14 cellular contexts compared by ENCODE assay signal in the genomic region with DNA sequence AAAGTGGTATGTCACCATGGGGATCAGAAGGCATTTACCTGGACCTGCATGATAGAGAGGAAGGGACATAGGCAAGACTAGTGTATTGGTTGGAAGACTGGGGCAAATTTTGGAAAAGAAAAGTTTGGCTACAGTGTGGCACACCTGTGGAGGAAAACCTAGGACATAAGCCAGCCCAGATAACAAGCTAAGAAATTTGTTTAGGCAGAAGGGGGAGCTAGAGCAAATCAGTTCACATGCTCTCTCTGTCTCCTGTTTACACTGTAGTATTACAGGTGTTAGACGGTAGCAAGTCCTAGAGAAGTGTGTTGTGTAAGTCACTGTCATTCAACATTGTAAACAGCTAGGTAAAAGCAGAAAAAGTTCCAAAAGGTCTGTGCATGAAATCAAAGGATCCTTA. TPM values are rescaled to one million over a fixed set of nuclear protein-coding genes. Genes with fewer than 3 reads are reported as not detected.
DNase-seq lines count a peak whose midpoint lies in the region; ATAC-seq, FAIRE-seq and TF ChIP-seq lines count a peak whose summit lies in the region.
"Had no signal": no experiment of that assay in that cellular context is flagged by ENCODE, and none has a peak within 500 bp of the region (broad histone marks: within the 10 kb centered on the region; RNA-seq: fewer than 3 reads in every experiment).

No MANE protein-coding gene starts in this region.

- no peaks in the 10 kb centered on the region; the same call in 1 of the 2 replicates for H3K9me2 ChIP-seq in GM23338 (ENCODE audit: insufficient read depth)

- H3K4me3 ChIP-seq in A673 (ENCODE audit: low read depth, low read length, poor library complexity, severe bottlenecking) (no peak overlapping the region), GM23338 (no peak overlapping the region), keratinocyte (ENCODE audit: control insufficient read depth in 2 of 3, extremely low read depth in 1 of 3, insufficient read depth in 2 of 3, low read depth in 1 of 3, low read length in 3 of 3) (no peak overlapping the region), vagina (no peak overlapping the region)

- TF ChIP-seq CTCF in A673 (conservative IDR thresholded peaks at IDR 0.05; ENCODE audit: low read depth, low read length): peak; percentile 36; the same call in 1 of the 2 replicates
- TF ChIP-seq CTCF in GM23338 (conservative IDR thresholded peaks at IDR 0.05; ENCODE audit: low read depth in 2 of 2): peak; percentile 48 to 75
- TF ChIP-seq CTCF in keratinocyte (optimal IDR thresholded peaks at IDR 0.05 in 1 of 3, IDR thresholded peaks at IDR 0.05 in 1 of 3, conservative IDR thresholded peaks at IDR 0.05 in 1 of 3; ENCODE audit: extremely low read depth in 1 of 3, insufficient read depth in 2 of 3, low read length in 3 of 3): peak in 2 of 3 experiments; percentile 59 to 67
- no peak for TF ChIP-seq CTCF in vagina (IDR thresholded peaks at IDR 0.05)

- H3K4me1 ChIP-seq in A673 (ENCODE audit: insufficient read depth, low read length, poor library complexity, severe bottlenecking): no peaks in the 10 kb centered on the region
- peaks cover 11% of the 10 kb centered on the region; the same call in 1 of the 2 replicates for H3K4me1 ChIP-seq in GM23338 (ENCODE audit: insufficient read depth)
- H3K4me1 ChIP-seq in keratinocyte (ENCODE audit: control insufficient read depth, extremely low read depth, insufficient read depth, low read length): no peaks in the 10 kb centered on the region
- no peaks in the 10 kb centered on the region for H3K4me1 ChIP-seq in vagina

- H3K79me2 ChIP-seq in GM23338 (replicated peaks; ENCODE audit: insufficient read depth) (no peaks in the 10 kb centered on the region), keratinocyte (ENCODE audit: control insufficient read depth, insufficient read depth, low read length) (no peaks in the 10 kb centered on the region)

- ATAC-seq in GM23338 (peak; percentile 96), T-helper 17 cell (no peak)
- ATAC-seq: CD8-positive, alpha-beta T cell had no signal

- in situ Hi-C loops in SK-MEL-5 (cut with HindIII; ENCODE audit: low pct_unique_long_range_greater_than_20kb, low sequenced_read_pairs): no loop called here

- intact Hi-C loops in A673 (cut with micrococcal nuclease; ENCODE audit: unreplicated experiment): loop anchor here (5.0 to 10.0 kb wide), 2 partner anchors 105 to 413 kb away; no protein-coding TSS in a partner anchor
- intact Hi-C loops in vagina (cut with DNase I): no loop called here

- H3K27ac ChIP-seq in A673 (ENCODE audit: low read depth, low read length, poor library complexity, severe bottlenecking): no peak overlapping the region
- no peak overlapping the region for H3K27ac ChIP-seq in GM23338 (ENCODE audit: low read depth)
- no peak overlapping the region for H3K27ac ChIP-seq in keratinocyte (ENCODE audit: control insufficient read depth, insufficient read depth, low read length)
- H3K27ac ChIP-seq in vagina: no peak overlapping the region

- H3K27me3 ChIP-seq in A673 (replicated peaks; ENCODE audit: insufficient read depth, low read depth, low read length, poor library complexity) (peaks cover 13% of the 10 kb centered on the region), GM23338 (ENCODE audit: insufficient read depth) (no peaks in the 10 kb centered on the region), keratinocyte (ENCODE audit: control insufficient read depth, extremely low read depth, insufficient read depth, low read length) (no peaks in the 10 kb centered on the region), vagina (no peaks in the 10 kb centered on the region)

- no peak overlapping the region for H3K4me2 ChIP-seq in GM23338
- no peak overlapping the region for H3K4me2 ChIP-seq in keratinocyte (ENCODE audit: control insufficient read depth, extremely low read depth, insufficient read depth, low read depth, low read length)

- no peaks in the 10 kb centered on the region for H4K20me1 ChIP-seq in GM23338 (replicated peaks; ENCODE audit: insufficient read depth)
- no peaks in the 10 kb centered on the region for H4K20me1 ChIP-seq in keratinocyte (ENCODE audit: control insufficient read depth, extremely low read depth, insufficient read depth, low read length)

- H3K9me1 ChIP-seq in keratinocyte (ENCODE audit: control insufficient read depth, extremely low read depth, insufficient read depth, low read length): no peaks in the 10 kb centered on the region

- H3K27ac Mint-ChIP-seq in GM23338 (no peak overlapping the region), T-helper 17 cell (no peak overlapping the region)
- H3K27ac Mint-ChIP-seq: activated B cell treated with CpG ODN at 0.5 μM for 24 hours; CD8-positive, alpha-beta T cell; memory B cell had no signal

- H3K9me3 ChIP-seq in A673 (ENCODE audit: low read depth, low read length, poor library complexity, severe bottlenecking) (no peaks in the 10 kb centered on the region), keratinocyte (ENCODE audit: control insufficient read depth, low read depth, low read length) (no peaks in the 10 kb centered on the region), vagina (no peaks in the 10 kb centered on the region), T-helper 17 cell (ENCODE audit: control insufficient read depth, low read length, poor library complexity, severe bottlenecking) (no peaks in the 10 kb centered on the region)

- H3K9ac ChIP-seq in keratinocyte (ENCODE audit: control insufficient read depth, extremely low read depth, insufficient read depth, low read length): no peak overlapping the region

- DNase-seq in A673 (ENCODE audit: low spot score): no peak
- peak; percentile 51 for DNase-seq in GM23338 (ENCODE audit: low spot score)
- DNase-seq in SK-MEL-5 (ENCODE audit: low read depth, low spot score): peak; percentile 7
- no peak for DNase-seq in keratinocyte (ENCODE audit: low read depth, low spot score)
- no peak for DNase-seq in effector CD8-positive, alpha-beta T cell (lab: John Stamatoyannopoulos, UW)
- DNase-seq in T-helper 9 cell: no peak
- no peak for DNase-seq in vagina (ENCODE audit: extremely low spot score in 2 of 2)
- DNase-seq in T-helper 17 cell: no peak
- DNase-seq: activated B cell treated with CpG ODN at 0.5 μM for 24 hours; activated effector memory CD4-positive, alpha-beta T cell treated with Interleukin-2 at 50 U/mL for 16 hours; CD8-positive, alpha-beta T cell; stimulated activated CD8-positive, alpha-beta memory T cell treated with anti-CD3 and anti-CD28 coated beads, Interleukin-4, amount 100 ng/mL, for 48 hours had no signal

- peak; percentile 97 for FAIRE-seq in keratinocyte (lab: Jason Lieb, UNC)
- FAIRE-seq: endometrium had no signal

- no TSS peak for BruUV-seq in A673 (replicated peaks; lab: Mats Ljungman, UMichigan)

- H2AFZ ChIP-seq in GM23338 (0 out of 2 replicates have a peak overlapping the region, but pooled peaks have one; percentile 0), keratinocyte (ENCODE audit: control insufficient read depth, low read length) (no peak overlapping the region)

- H3K9me3 Mint-ChIP-seq in GM23338: no peaks in the 10 kb centered on the region
- H3K9me3 Mint-ChIP-seq: activated B cell treated with CpG ODN at 0.5 μM for 24 hours; CD8-positive, alpha-beta T cell; memory B cell had no signal

- H3K36me3 Mint-ChIP-seq in GM23338 (ENCODE audit: low read depth): no peaks in the 10 kb centered on the region
- no peaks in the 10 kb centered on the region for H3K36me3 Mint-ChIP-seq in T-helper 17 cell (ENCODE audit: low read depth)
- H3K36me3 Mint-ChIP-seq: CD8-positive, alpha-beta T cell; memory B cell had no signal

- H3F3A ChIP-seq in GM23338 (replicated peaks; ENCODE audit: low read depth): no peaks in the 10 kb centered on the region

- TF ChIP-seq POLR2A in vagina (IDR thresholded peaks at IDR 0.05): no peak

- H3K4me3 Mint-ChIP-seq in GM23338: no peak overlapping the region
- H3K4me3 Mint-ChIP-seq in T-helper 17 cell: no peak overlapping the region
- H3K4me3 Mint-ChIP-seq: activated B cell treated with CpG ODN at 0.5 μM for 24 hours; CD8-positive, alpha-beta T cell; memory B cell had no signal

- CTCF ChIA-PET in A673 (lab: Charles Lee): interaction anchor here (0.6 to 0.9 kb wide), 2 partner anchors 104 to 140 kb away, joined by 3 read pairs; no protein-coding TSS in a partner anchor

- no peaks in the 10 kb centered on the region for H3K27me3 Mint-ChIP-seq in GM23338 (ENCODE audit: insufficient read depth, low read depth, poor library complexity)
- H3K27me3 Mint-ChIP-seq in T-helper 17 cell: peaks cover 55% of the 10 kb centered on the region

- POLR2A ChIA-PET in A673 (lab: Charles Lee; ENCODE audit: low non-redundant PET): no interaction called here

- dilution Hi-C loops in keratinocyte (cut with MboI; ENCODE audit: extremely low pct_ligation_motif_present, low sequenced_read_pairs): no loop called here

- H3K4me1 Mint-ChIP-seq in GM23338 (peaks cover 26% of the 10 kb centered on the region), T-helper 17 cell (peaks cover 3% of the 10 kb centered on the region)
- H3K4me1 Mint-ChIP-seq: activated B cell treated with CpG ODN at 0.5 μM for 24 hours, memory B cell had no signal

- no peaks in the 10 kb centered on the region for H3K36me3 ChIP-seq in A673 (ENCODE audit: insufficient read depth, low read length, poor library complexity, severe bottlenecking)
- no peaks in the 10 kb centered on the region for H3K36me3 ChIP-seq in GM23338 (ENCODE audit: insufficient read depth)
- no peaks in the 10 kb centered on the region for H3K36me3 ChIP-seq in keratinocyte (ENCODE audit: control insufficient read depth in 2 of 2, extremely low read depth in 1 of 2, insufficient read depth in 2 of 2, low read length in 2 of 2)
- no peaks in the 10 kb centered on the region for H3K36me3 ChIP-seq in vagina

TF ChIP-seq in GM23338, 12 proteins besides CTCF, POLR2A, EP300 and RAD21 (continues in another document):
- TF ChIP-seq ZNF331 (CRISPR knock-in tag; IDR thresholded peaks at IDR 0.05; ENCODE audit: low read depth): no peak

RNA-seq across cellular contexts. Expression of gene ALDH1A2, which starts 11.9 kb away (rescaled TPM):
- total RNA-seq in A673 (2021): 1.5 and 1.7 TPM in 2 replicates
- total RNA-seq in GM23338 (2014; rRNA removed; shearing (Covaris generic)): 0.80 TPM in 1 of 2 replicates, not detected in the other
- polyA plus RNA-seq in GM23338 (2016; fragmentation: Nextera tagmentation; extraction: Ambion mirVana): not detected in 2 replicates
- 0.18 TPM in 1 of 2 replicates, not detected in the other for total RNA-seq in SK-MEL-5 (2014; rRNA removed; shearing (Covaris generic))
- not detected in 2 replicates for polyA plus RNA-seq in SK-MEL-5 (2015; cell fraction: cytosol; rRNA removed)
- polyA plus RNA-seq in SK-MEL-5 (2015; cell fraction: nucleus; rRNA removed): not detected in 2 replicates
- polyA plus RNA-seq in keratinocyte: 1.4 to 1.9 TPM (median 1.7 TPM) in 3 replicates
- polyA plus RNA-seq in keratinocyte (2011; ENCODE audit: low read depth): 1.8 TPM
- 0.47 and 1.4 TPM in 2 replicates for polyA plus RNA-seq in keratinocyte (2011; cell fraction: cytosol; rRNA removed)
- polyA plus RNA-seq in keratinocyte (2011; cell fraction: nucleus; rRNA removed): 2.7 and 18.6 TPM in 2 replicates
- 1.8 and 2.8 TPM in 2 replicates for polyA plus RNA-seq in keratinocyte (2012; ENCODE audit: low replicate concordance)
- 4.2 to 9.3 TPM (median 5.8 TPM) in 3 replicates for polyA minus RNA-seq in keratinocyte
- polyA minus RNA-seq in keratinocyte (2011; cell fraction: cytosol; rRNA and poly(A)+ RNA removed): not detected
- polyA minus RNA-seq in keratinocyte (2011; cell fraction: nucleus; rRNA and poly(A)+ RNA removed): 6.5 and 14.5 TPM in 2 replicates
- 22.1 TPM for total RNA-seq in vagina
- total RNA-seq in T-helper 17 cell: under 1 TPM in 1 of 2 donors, not detected in 1; 0.47 TPM
- total RNA-seq: activated B cell treated with CpG ODN at 0.5 μM for 24 hours; CD8-positive, alpha-beta T cell had no signal

Comparison
In these comparisons a context has a peak if more than half of its experiments do, and no peak if none do; other contexts are left out.
1. DNase-seq: peak in GM23338 (single experiment) and SK-MEL-5 (single experiment); none in A673 (single experiment), keratinocyte (single experiment), effector CD8-positive, alpha-beta T cell (single experiment), T-helper 9 cell (single experiment), vagina (0 of 2) and T-helper 17 cell (0 of 3).
2. CTCF ChIP-seq: peak in A673 (single experiment), GM23338 (2 of 2) and keratinocyte (2 of 3); none in vagina (0 of 3).